Comparison of ENCODE assay signal across 2 cellular contexts in the genomic region with DNA sequence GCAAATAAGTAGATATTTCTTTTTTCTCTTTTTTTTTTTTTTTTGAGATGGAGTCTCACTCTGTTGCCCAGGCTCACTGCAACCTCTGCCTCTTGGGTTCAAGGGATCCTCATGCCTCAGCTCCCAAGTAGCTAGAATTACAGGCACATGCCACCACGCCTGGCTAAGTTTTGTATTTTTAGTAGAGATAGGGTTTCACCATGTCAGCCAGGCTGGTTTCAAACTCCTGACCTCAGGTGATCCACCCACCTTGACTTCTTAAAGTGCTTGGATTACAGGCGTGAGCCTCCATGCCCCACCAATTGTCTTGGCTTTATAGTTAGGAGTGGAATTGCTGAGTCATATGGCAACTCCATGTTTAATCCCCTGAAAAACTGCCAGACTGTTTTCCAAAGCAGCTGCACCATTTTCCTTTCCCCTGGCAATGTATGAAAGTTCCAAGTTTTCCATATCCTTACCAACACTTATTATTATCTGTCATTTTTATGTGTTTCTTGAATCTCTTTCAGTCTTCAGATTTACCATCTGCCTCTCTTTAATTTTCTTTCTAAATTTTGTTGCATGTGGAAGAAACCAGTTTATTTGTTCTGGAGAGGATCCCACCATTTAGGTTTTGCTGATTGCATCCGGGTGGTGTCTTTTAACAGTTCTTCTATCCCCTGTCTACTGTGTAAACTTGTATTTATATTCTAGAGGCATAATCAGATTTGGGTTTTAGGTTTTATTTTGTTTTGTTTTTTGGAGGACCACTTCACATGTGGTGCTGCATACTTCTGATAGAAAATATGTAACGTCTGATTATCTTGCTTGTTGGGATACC.
A peak's percentile ranks its signal among the peaks of the same experiment; 100 is the strongest.
TF ChIP-seq lines count a peak whose summit lies in the region.

No MANE protein-coding gene starts in this region.

TF ChIP-seq in A549, 52 proteins besides CTCF, POLR2A, EP300 and RAD21:
- peak; percentile 77 for TF ChIP-seq MAFK (IDR thresholded peaks at IDR 0.05; ENCODE audit: partially characterized antibody)
- no peak for TF ChIP-seq BCL3 (IDR thresholded peaks at IDR 0.05)
- TF ChIP-seq E2F6 (IDR thresholded peaks at IDR 0.05; ENCODE audit: borderline replicate concordance, low read depth) = no peak
- TF ChIP-seq ZC3H11A (IDR thresholded peaks at IDR 0.05) = no peak
- TF ChIP-seq RFX5 (IDR thresholded peaks at IDR 0.05) = no peak
- no peak for TF ChIP-seq USF2 (IDR thresholded peaks at IDR 0.05)
- TF ChIP-seq NFE2L2 (conservative IDR thresholded peaks at IDR 0.05; ENCODE audit: low read length) = peak; percentile 33; the same call in 1 of the 2 replicates

TF ChIP-seq in HEK293, 187 proteins besides CTCF, POLR2A, EP300 and RAD21 (continued from another document):
- no peak for TF ChIP-seq ZNF354C (tag by site-specific recombination; IDR thresholded peaks at IDR 0.05; ENCODE audit: borderline replicate concordance, low read depth)
- TF ChIP-seq ZNF26 (tag by site-specific recombination; IDR thresholded peaks at IDR 0.05) = no peak
- TF ChIP-seq SETDB1 (IDR thresholded peaks at IDR 0.05; ENCODE audit: insufficient read length, low read length) = peak; percentile 80
- TF ChIP-seq, protein P1, sequence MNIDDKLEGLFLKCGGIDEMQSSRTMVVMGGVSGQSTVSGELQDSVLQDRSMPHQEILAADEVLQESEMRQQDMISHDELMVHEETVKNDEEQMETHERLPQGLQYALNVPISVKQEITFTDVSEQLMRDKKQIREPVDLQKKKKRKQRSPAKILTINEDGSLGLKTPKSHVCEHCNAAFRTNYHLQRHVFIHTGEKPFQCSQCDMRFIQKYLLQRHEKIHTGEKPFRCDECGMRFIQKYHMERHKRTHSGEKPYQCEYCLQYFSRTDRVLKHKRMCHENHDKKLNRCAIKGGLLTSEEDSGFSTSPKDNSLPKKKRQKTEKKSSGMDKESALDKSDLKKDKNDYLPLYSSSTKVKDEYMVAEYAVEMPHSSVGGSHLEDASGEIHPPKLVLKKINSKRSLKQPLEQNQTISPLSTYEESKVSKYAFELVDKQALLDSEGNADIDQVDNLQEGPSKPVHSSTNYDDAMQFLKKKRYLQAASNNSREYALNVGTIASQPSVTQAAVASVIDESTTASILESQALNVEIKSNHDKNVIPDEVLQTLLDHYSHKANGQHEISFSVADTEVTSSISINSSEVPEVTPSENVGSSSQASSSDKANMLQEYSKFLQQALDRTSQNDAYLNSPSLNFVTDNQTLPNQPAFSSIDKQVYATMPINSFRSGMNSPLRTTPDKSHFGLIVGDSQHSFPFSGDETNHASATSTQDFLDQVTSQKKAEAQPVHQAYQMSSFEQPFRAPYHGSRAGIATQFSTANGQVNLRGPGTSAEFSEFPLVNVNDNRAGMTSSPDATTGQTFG (tag by site-specific recombination; IDR thresholded peaks at IDR 0.05; ENCODE audit: borderline replicate concordance) = no peak
- TF ChIP-seq ZNF112 (tag by site-specific recombination; IDR thresholded peaks at IDR 0.05) = no peak
- no peak for TF ChIP-seq ZNF473 (tag by site-specific recombination; IDR thresholded peaks at IDR 0.05)
